ENCODE assay signal across 21 cellular contexts in genomic region chr22:19994851-19995610, GRCh38. TPM values are rescaled to one million over a fixed set of nuclear protein-coding genes. Genes with fewer than 3 reads are reported as not detected.
A peak's percentile ranks its signal among the peaks of the same experiment; 100 is the strongest.
DNase-seq lines count a peak whose midpoint lies in the region; ATAC-seq and TF ChIP-seq lines count a peak whose summit lies in the region.
"Had no signal": no experiment of that assay in that cellular context is flagged by ENCODE, and none has a peak within 500 bp of the region (broad histone marks: within the 10 kb centered on the region; RNA-seq: fewer than 3 reads in every experiment).

No MANE protein-coding gene starts in this region.

- no peaks in the 10 kb centered on the region for H3K79me2 ChIP-seq in ACC112 (ENCODE audit: control insufficient read depth, insufficient read depth, low read length, unreplicated experiment)

- no peaks in the 10 kb centered on the region for H3K9me3 ChIP-seq in spleen
- H3K9me3 ChIP-seq: A549, MG63 had no signal

- 66 to 80% (median 70%) methylated on average over 12 of the region's 12 CpGs for WGBS in spleen, 5 donors

- no peak for TF ChIP-seq CTCF in spleen (IDR thresholded peaks at IDR 0.05 in 8 of 11, conservative IDR thresholded peaks at IDR 0.05 in 3 of 11)

- intact Hi-C loops in spleen (cut with DNase I; ENCODE audit: low total_unique reads): no loop called here

- H3K4me1 ChIP-seq in ACC112 (ENCODE audit: control insufficient read depth, insufficient read depth, low read length, unreplicated experiment) (peaks cover 20% of the 10 kb centered on the region), spleen (peaks cover 0 to 43% (median 19%) of the 10 kb centered on the region in 6 donors)
- H3K4me1 ChIP-seq: A549 had no signal

- H3K36me3 ChIP-seq in ACC112 (ENCODE audit: insufficient read depth, low read length) (no peaks in the 10 kb centered on the region), spleen (no peaks in the 10 kb centered on the region)
- H3K36me3 ChIP-seq: MG63 had no signal

- H3K27ac ChIP-seq in ACC112 (ENCODE audit: low read depth, low read length) (peak overlapping the region; percentile 29; the same call in 1 of the 2 replicates), spleen (peak overlapping the region; percentile 26 to 84 (median 74))
- H3K27ac ChIP-seq: A549, RWPE1 had no signal

- DNase-seq in amniotic epithelial cell (ENCODE audit: low read depth) (peak; percentile 30), kidney glomerular epithelial cell (lab: John Stamatoyannopoulos, UW) (peak; percentile 23), spleen (no peak), HK-2 (ENCODE audit: unreplicated experiment) (no peak)
- DNase-seq in activated CD8-positive, alpha-beta memory T cell treated with anti-CD3 and anti-CD28 coated beads, Interleukin-2, amount 50 U/mL, for 48 hours: no peak
- DNase-seq: activated B cell treated with CpG ODN at 0.5 μM for 24 hours; activated CD8-positive, alpha-beta T cell treated with anti-CD3 and anti-CD28 coated beads, Interleukin-2, amount 10 ng/mL, durations not matched to agents 7 days and 5 days; activated naive CD4-positive, alpha-beta T cell treated with anti-CD3 and anti-CD28 coated beads, Interleukin-2, amount 50 U/mL, for 16 hours; activated T-cell treated with anti-CD3 and anti-CD28 coated beads, Interleukin-2, amount 50 U/mL, for 24 hours; endodermal cell; HFFc6; NCI-H1436 treated with DMSO at 0.1 percent for 48 hours; NCI-H524 treated with DMSO at 0.1 percent for 48 hours; stimulated activated naive B cell treated with anti-CD40 and anti-IgM and Interleukin-4, amounts not matched to agents 10 μg/mL and 1 μg/mL and 100 μg/mL, for 72 hours; T1000 had no signal

- ATAC-seq in GM18873 (IDR thresholded peaks at IDR 0.05; ENCODE audit: low FRiP score, unreplicated experiment) (no peak), HG03439 (IDR thresholded peaks at IDR 0.05; ENCODE audit: unreplicated experiment) (no peak)
- ATAC-seq: A549; activated CD8-positive, alpha-beta T cell treated with anti-CD3 and anti-CD28 coated beads, Interleukin-2, amount 10 ng/mL, durations not matched to agents 7 days and 5 days; stimulated activated naive B cell treated with anti-CD40 and anti-IgM and Interleukin-4, amounts not matched to agents 10 μg/mL and 1 μg/mL and 100 μg/mL, for 72 hours had no signal

- H2AFZ ChIP-seq in ACC112 (ENCODE audit: low read length, unreplicated experiment): no peak overlapping the region

- no peak for TF ChIP-seq POLR2A in spleen (IDR thresholded peaks at IDR 0.05)

- H3K27me3 ChIP-seq in ACC112 (ENCODE audit: insufficient read depth, low read length): no peaks in the 10 kb centered on the region
- H3K27me3 ChIP-seq in spleen (replicated peaks in 1 of 7): no peaks in the 10 kb centered on the region
- H3K27me3 ChIP-seq: MG63 had no signal

- H3K4me3 ChIP-seq in ACC112 (ENCODE audit: low read depth, low read length) (no peak overlapping the region), spleen (no peak overlapping the region)
- H3K4me3 ChIP-seq: A549, MG63 had no signal

RNA-seq across cellular contexts. Expression of gene ARVCF, which starts 21.6 kb away (rescaled TPM):
- 10 to 100 TPM; 18.1 to 96.7 (median 29.5) TPM for total RNA-seq in spleen
- polyA plus RNA-seq in spleen: 10 to 100 TPM in 2 of 3 donors, 1 to 10 TPM in 1; 9.4 to 42.5 (median 10.4) TPM

RNA-seq across cellular contexts. Expression of gene TANGO2, which starts 25.9 kb away (rescaled TPM):
- total RNA-seq in spleen: 10 to 100 TPM; 35.9 to 72.2 (median 57.2) TPM
- 10 to 100 TPM; 18.7 to 30.9 (median 21.6) TPM for polyA plus RNA-seq in spleen

RNA-seq across cellular contexts. Expression of gene TXNRD2, which starts 53.4 kb away (rescaled TPM):
- total RNA-seq in spleen: 10 to 100 TPM; 21.6 to 44.8 (median 34.9) TPM
- 10 to 100 TPM; 23.3 to 45.9 (median 45.0) TPM for polyA plus RNA-seq in spleen

RNA-seq across cellular contexts. Expression of gene COMT, which starts 53.5 kb away (rescaled TPM):
- total RNA-seq in spleen: 100 to 1,000 TPM in 5 of 7 donors, 10 to 100 TPM in 2; 86.4 to 216 (median 116) TPM
- 10 to 100 TPM; 63.5 to 98.0 (median 86.1) TPM for polyA plus RNA-seq in spleen

Comparison
In these comparisons a context has a peak if more than half of its experiments do, and no peak if none do; other contexts are left out.
1. DNase-seq: peak in amniotic epithelial cell (single experiment) and kidney glomerular epithelial cell (single experiment); none in spleen (single experiment), HK-2 (single experiment) and activated CD8-positive, alpha-beta memory T cell treated with anti-CD3 and anti-CD28 coated beads, Interleukin-2, amount 50 U/mL, for 48 hours (single experiment).